Comparison of ENCODE assay signal across 2 cellular contexts in the genomic region with DNA sequence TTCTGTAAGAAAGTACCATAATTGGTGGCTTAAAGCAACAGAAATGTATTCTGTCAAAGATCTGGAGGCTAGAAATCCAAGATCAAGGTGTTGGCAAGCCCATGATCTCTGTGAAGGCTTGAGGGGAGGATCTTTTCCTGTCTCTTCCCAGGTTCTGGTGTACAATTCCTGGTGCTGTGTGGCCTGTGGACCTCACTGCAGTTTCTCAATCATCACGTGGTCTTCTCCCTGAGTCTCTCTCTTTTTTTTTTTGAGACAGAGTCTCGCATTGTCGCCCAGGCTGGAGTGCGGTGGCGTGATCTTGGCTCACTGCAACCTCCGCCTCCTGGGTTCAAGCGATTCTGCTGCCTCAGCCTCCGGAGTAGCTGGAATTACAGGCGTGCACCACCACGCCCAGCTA. TPM values are rescaled to one million over a fixed set of nuclear protein-coding genes. Genes with fewer than 3 reads are reported as not detected.
"Had no signal": no experiment of that assay in that cellular context is flagged by ENCODE, and none has a peak within 500 bp of the region (broad histone marks: within the 10 kb centered on the region; RNA-seq: fewer than 3 reads in every experiment).

No MANE protein-coding gene starts in this region.

RNA-seq across cellular contexts. Expression of a gene that starts 12.7 kb away (rescaled TPM):
- total RNA-seq: HT1080 had no signal
- polyA plus RNA-seq: IgD-negative memory B cell had no signal
